Comparison of ENCODE assay signal across 9 cellular contexts in genomic region chr1:46667782-46668760, GRCh38. TPM values are rescaled to one million over a fixed set of nuclear protein-coding genes. Genes with fewer than 3 reads are reported as not detected.
DNase-seq lines count a peak whose midpoint lies in the region; ATAC-seq, FAIRE-seq and TF ChIP-seq lines count a peak whose summit lies in the region.
"Had no signal": no experiment of that assay in that cellular context is flagged by ENCODE, and none has a peak within 500 bp of the region (broad histone marks: within the 10 kb centered on the region; RNA-seq: fewer than 3 reads in every experiment).

ATPAF1 (minus strand) TSS chr1:46668364; CDS start chr1:46668322, 42 bp downstream.

- H4K20me1 ChIP-seq in keratinocyte (ENCODE audit: control insufficient read depth, extremely low read depth, insufficient read depth, low read length), result no peaks in the 10 kb centered on the region

- peak within 1 kb of the TSS; percentile 66 for H3K9ac ChIP-seq in keratinocyte (ENCODE audit: control insufficient read depth, extremely low read depth, insufficient read depth, low read length)

- peak within 1 kb of the TSS; percentile 54 to 70 (median 60) for H3K4me3 ChIP-seq in keratinocyte (ENCODE audit: control insufficient read depth in 2 of 3, extremely low read depth in 1 of 3, insufficient read depth in 2 of 3, low read depth in 1 of 3, low read length in 3 of 3)

- peak within 1 kb of the TSS; percentile 24 for H3K27ac ChIP-seq in keratinocyte (ENCODE audit: control insufficient read depth, insufficient read depth, low read length)

- FAIRE-seq in keratinocyte (lab: Jason Lieb, UNC), result peak; percentile 82
- FAIRE-seq: G401.6 had no signal

- H3K36me3 ChIP-seq in keratinocyte (ENCODE audit: control insufficient read depth in 2 of 2, extremely low read depth in 1 of 2, insufficient read depth in 2 of 2, low read length in 2 of 2), result peaks cover 3 to 4% of the 10 kb centered on the region in 2 experiments

- H3K9me1 ChIP-seq in keratinocyte (ENCODE audit: control insufficient read depth, extremely low read depth, insufficient read depth, low read length), result no peaks in the 10 kb centered on the region

- dilution Hi-C loops in keratinocyte (cut with MboI; ENCODE audit: extremely low pct_ligation_motif_present, low sequenced_read_pairs), result no loop called here

- peak; percentile 5 for DNase-seq in NCI-H1694 treated with DMSO at 0.1 percent for 48 hours (lab: John Stamatoyannopoulos, UW)
- no peak for DNase-seq in NCI-H1694 (lab: John Stamatoyannopoulos, UW)
- DNase-seq in NCI-H2196 (lab: John Stamatoyannopoulos, UW; ENCODE audit: unreplicated experiment), result peak; percentile 83
- peak; percentile 15 for DNase-seq in activated CD4-positive, CD25-positive, alpha-beta regulatory T cell treated with anti-CD3 and anti-CD28 coated beads, Interleukin-2, amount 50 U/mL, for 16 hours (ENCODE audit: low read depth, low spot score)
- peak; percentile 19 to 25 for DNase-seq in central memory CD8-positive, alpha-beta T cell (ENCODE audit: low spot score in 2 of 2)
- DNase-seq in keratinocyte (ENCODE audit: low read depth, low spot score), result peak; percentile 35
- DNase-seq in stimulated activated CD4-positive, alpha-beta T cell treated with anti-CD3 and anti-CD28 coated beads, Interleukin-15, amount 100 ng/mL, for 1 hour (ENCODE audit: low read depth in 1 of 2, low spot score in 1 of 2), result peak; percentile 26 to 60

- H3K36me3 Mint-ChIP-seq in central memory CD8-positive, alpha-beta T cell (ENCODE audit: insufficient read depth), result peaks cover 13% of the 10 kb centered on the region

- ATAC-seq in HG02970 (IDR thresholded peaks at IDR 0.05; ENCODE audit: low FRiP score, unreplicated experiment), result peak; percentile 51
- ATAC-seq in central memory CD8-positive, alpha-beta T cell (replicated peaks; ENCODE audit: extremely low read depth, poor library complexity, severe bottlenecking), result peak; percentile 82

- H2AFZ ChIP-seq in keratinocyte (ENCODE audit: control insufficient read depth, low read length), result peak within 1 kb of the TSS; percentile 80

- H3K9me3 Mint-ChIP-seq in central memory CD8-positive, alpha-beta T cell, result no peaks in the 10 kb centered on the region

- H3K79me2 ChIP-seq in keratinocyte (ENCODE audit: control insufficient read depth, insufficient read depth, low read length), result peaks cover 6% of the 10 kb centered on the region

- peak within 1 kb of the TSS; percentile 73 for H3K4me2 ChIP-seq in keratinocyte (ENCODE audit: control insufficient read depth, extremely low read depth, insufficient read depth, low read depth, low read length)

- peaks cover 11% of the 10 kb centered on the region for H3K4me1 ChIP-seq in keratinocyte (ENCODE audit: control insufficient read depth, extremely low read depth, insufficient read depth, low read length)

- H3K27me3 Mint-ChIP-seq in central memory CD8-positive, alpha-beta T cell, result no peaks in the 10 kb centered on the region

- TF ChIP-seq CTCF in keratinocyte (optimal IDR thresholded peaks at IDR 0.05 in 1 of 3, IDR thresholded peaks at IDR 0.05 in 1 of 3, conservative IDR thresholded peaks at IDR 0.05 in 1 of 3; ENCODE audit: extremely low read depth in 1 of 3, insufficient read depth in 2 of 3, low read length in 3 of 3), result no peak

- H3K27me3 ChIP-seq in keratinocyte (ENCODE audit: control insufficient read depth, extremely low read depth, insufficient read depth, low read length), result no peaks in the 10 kb centered on the region

- peaks cover 17% of the 10 kb centered on the region for H3K4me1 Mint-ChIP-seq in central memory CD8-positive, alpha-beta T cell

- H3K27ac Mint-ChIP-seq in central memory CD8-positive, alpha-beta T cell (ENCODE audit: low read depth), result peak within 1 kb of the TSS; percentile 38

- no peak within 1 kb of the TSS for H3K4me3 Mint-ChIP-seq in central memory CD8-positive, alpha-beta T cell

- no peaks in the 10 kb centered on the region for H3K9me3 ChIP-seq in keratinocyte (ENCODE audit: control insufficient read depth, low read depth, low read length)

RNA-seq across cellular contexts. Expression of gene ATPAF1, which starts in this region (rescaled TPM):
- 41.4 to 55.6 TPM (median 53.6 TPM) in 3 replicates for polyA plus RNA-seq in keratinocyte
- polyA plus RNA-seq in keratinocyte (2011; ENCODE audit: low read depth), result 58.7 TPM
- polyA plus RNA-seq in keratinocyte (2011; cell fraction: cytosol; rRNA removed), result 55.4 and 76.8 TPM in 2 replicates
- polyA plus RNA-seq in keratinocyte (2011; cell fraction: nucleus; rRNA removed), result 34.8 and 36.7 TPM in 2 replicates
- 24.8 and 32.5 TPM in 2 replicates for polyA plus RNA-seq in keratinocyte (2012; ENCODE audit: low replicate concordance)
- polyA minus RNA-seq in keratinocyte, result 12.2 to 38.8 TPM (median 26.5 TPM) in 3 replicates
- 17.8 TPM for polyA minus RNA-seq in keratinocyte (2011; cell fraction: cytosol; rRNA and poly(A)+ RNA removed)
- polyA minus RNA-seq in keratinocyte (2011; cell fraction: nucleus; rRNA and poly(A)+ RNA removed), result 8.7 and 20.9 TPM in 2 replicates
